In the genomic region with DNA sequence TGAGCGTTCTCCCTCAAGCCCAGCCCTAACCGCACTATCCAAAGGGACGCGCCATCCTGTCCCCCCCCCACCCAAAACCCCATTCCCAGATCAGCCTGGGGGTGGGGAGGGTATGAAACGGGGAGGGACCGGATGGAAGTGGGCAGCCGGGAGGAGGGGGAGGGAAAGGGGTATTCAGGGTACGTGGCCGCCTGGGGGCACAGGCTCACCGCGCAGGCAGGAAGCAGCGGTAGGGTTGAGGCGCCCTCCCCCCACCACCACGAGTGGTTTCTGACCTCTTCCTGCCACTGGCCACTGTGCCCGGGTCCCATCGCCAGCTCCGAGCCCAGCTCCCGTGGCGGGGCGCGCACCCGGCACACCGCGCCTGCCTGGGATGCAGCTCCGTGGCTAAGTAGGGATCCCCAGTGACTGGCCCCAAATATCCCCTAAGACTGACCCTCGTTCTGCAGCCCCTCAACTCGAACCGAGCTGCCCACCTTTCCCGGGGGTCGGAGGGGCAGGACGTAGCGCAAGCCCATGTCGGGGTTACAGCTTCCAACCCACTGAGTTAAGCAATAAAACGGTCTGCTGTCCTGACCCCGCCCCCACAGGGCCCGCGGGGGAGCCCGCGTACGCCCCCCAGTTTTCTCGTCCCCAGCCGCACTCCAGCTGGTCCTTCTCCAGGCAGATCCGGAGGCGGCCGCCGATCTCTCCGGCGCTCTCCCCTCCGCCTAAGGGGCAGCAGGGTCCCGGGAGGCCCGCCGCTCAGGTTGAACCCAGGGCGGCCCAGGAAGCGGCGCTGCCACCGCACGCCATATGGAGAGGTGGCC, we compare ENCODE assay signal across 8 cellular contexts. TPM values are rescaled to one million over a fixed set of nuclear protein-coding genes. Genes with fewer than 3 reads are reported as not detected.
DNase-seq lines count a peak whose midpoint lies in the region; ATAC-seq and TF ChIP-seq lines count a peak whose summit lies in the region.

No MANE protein-coding gene starts in this region.

- peak overlapping the region; percentile 98 for H3K56ac ChIP-seq in IMR-90 (ENCODE audit: extremely low read depth, insufficient read depth, low read length)

- H3K9me3 Mint-ChIP-seq in T-helper 2 cell treated with Interferon-gamma antibody and Interleukin-4, amounts not matched to agents 5 μg/mL and 100 μg/mL, for 36 hours = peaks cover 9% of the 10 kb centered on the region

- peaks cover 28% of the 10 kb centered on the region for H3K4me1 Mint-ChIP-seq in T-helper 2 cell treated with Interferon-gamma antibody and Interleukin-4, amounts not matched to agents 5 μg/mL and 100 μg/mL, for 36 hours (ENCODE audit: low read depth)

- H3K14ac ChIP-seq in IMR-90 (replicated peaks; ENCODE audit: low read depth, low read length) = peak overlapping the region; percentile 100

- H3K36me3 Mint-ChIP-seq in T-helper 2 cell treated with Interferon-gamma antibody and Interleukin-4, amounts not matched to agents 5 μg/mL and 100 μg/mL, for 36 hours (ENCODE audit: low read depth) = peaks cover 39% of the 10 kb centered on the region

- H3K36me3 ChIP-seq in IMR-90 (ENCODE audit: control insufficient read depth, insufficient read depth, low read length) (peaks cover 38% of the 10 kb centered on the region), brain microvascular endothelial cell (replicated peaks) (peaks cover 50% of the 10 kb centered on the region)

- peak; percentile 57 for TF ChIP-seq RAD21 in IMR-90 (IDR thresholded peaks at IDR 0.05; ENCODE audit: low read length)

- H2AFZ ChIP-seq in IMR-90 (replicated peaks; ENCODE audit: low read length, poor library complexity) = peak overlapping the region; percentile 82

- H3K4ac ChIP-seq in IMR-90 (ENCODE audit: low read depth, low read length) = peak overlapping the region; percentile 100

- H2BK15ac ChIP-seq in IMR-90 (ENCODE audit: low read depth, low read length) = peak overlapping the region; percentile 81; the same call in 2 of the 3 replicates

- CTCF ChIA-PET in IMR-90 (lab: Yijun Ruan, JAX) = interaction anchor here (1.0 to 2.3 kb wide), 2 partner anchors 65 to 83 kb away, joined by 3 to 5 read pairs; no protein-coding TSS in a partner anchor

- peak overlapping the region; percentile 88 for H4K5ac ChIP-seq in IMR-90 (ENCODE audit: low read depth, low read length)

- TF ChIP-seq POLR2A in IMR-90 (IDR thresholded peaks at IDR 0.05; ENCODE audit: low read depth, low read length) = peak; percentile 93

- peak overlapping the region; percentile 52 for H3K4me2 ChIP-seq in IMR-90 (ENCODE audit: low read depth, low read length)

- BruUV-seq in IMR-90 (replicated peaks; lab: Mats Ljungman, UMichigan) = no TSS peak

- H3K18ac ChIP-seq in IMR-90 (ENCODE audit: low read depth, low read length) = peak overlapping the region; percentile 82

- H3K27ac ChIP-seq in IMR-90 (ENCODE audit: insufficient read depth, low read length) (peak overlapping the region; percentile 98), brain microvascular endothelial cell (peak overlapping the region; percentile 97)

- peak overlapping the region; percentile 96 for H3K23ac ChIP-seq in IMR-90 (ENCODE audit: low read depth, low read length)

- H2BK120ac ChIP-seq in IMR-90 (ENCODE audit: low read depth, low read length) = peak overlapping the region; percentile 91

- dilution Hi-C loops in IMR-90 (cut with HindIII; ENCODE audit: low sequenced_read_pairs, unreplicated experiment) = no loop called here

- intact Hi-C loops in IMR-90 (cut with micrococcal nuclease) = loop anchor here (2.0 to 5.0 kb wide), 3 partner anchors 37 to 116 kb away; no protein-coding TSS in a partner anchor

- peak overlapping the region; percentile 76 for H2BK20ac ChIP-seq in IMR-90 (ENCODE audit: low read depth, low read length)

- peaks cover 22% of the 10 kb centered on the region for H3K27me3 Mint-ChIP-seq in T-helper 2 cell treated with Interferon-gamma antibody and Interleukin-4, amounts not matched to agents 5 μg/mL and 100 μg/mL, for 36 hours (ENCODE audit: low read depth)

- H4K91ac ChIP-seq in IMR-90 (ENCODE audit: insufficient read depth, low read depth, low read length) = peak overlapping the region; percentile 99

- H3K79me1 ChIP-seq in IMR-90 (ENCODE audit: low read depth in 1 of 2, low read length in 2 of 2) = peaks cover 19 to 66% of the 10 kb centered on the region in 2 experiments; a peak in 3 of 4 replicates

- H3K9ac ChIP-seq in IMR-90 (ENCODE audit: low read depth, low read length) = peak overlapping the region; percentile 93

- H4K8ac ChIP-seq in IMR-90 (ENCODE audit: low read depth in 2 of 2, low read length in 2 of 2) = peak overlapping the region; percentile 98

- peaks cover 51% of the 10 kb centered on the region for H3K4me1 ChIP-seq in IMR-90 (ENCODE audit: control insufficient read depth, insufficient read depth, low read length)

- no peaks in the 10 kb centered on the region for H3K27me3 ChIP-seq in IMR-90 (ENCODE audit: control insufficient read depth, insufficient read depth, low read length)
- no peaks in the 10 kb centered on the region for H3K27me3 ChIP-seq in brain microvascular endothelial cell (replicated peaks)

- peak overlapping the region; percentile 98 for H2BK5ac ChIP-seq in IMR-90 (ENCODE audit: low read depth, low read length, poor library complexity, severe bottlenecking)

- POLR2A ChIA-PET in IMR-90 (lab: Charles Lee; ENCODE audit: unreplicated experiment) = interaction anchor here (0.5 to 3.4 kb wide), 14 partner anchors 11 to 646 kb away, joined by 3 to 11 read pairs (median 4); no protein-coding TSS in a partner anchor

- peak overlapping the region; percentile 85 for H2AK5ac ChIP-seq in IMR-90 (ENCODE audit: low read depth, low read length)

- no peaks in the 10 kb centered on the region for H3K9me3 ChIP-seq in IMR-90 (ENCODE audit: control insufficient read depth, insufficient read depth, low read length)

- peaks cover 40% of the 10 kb centered on the region for H3K9me1 ChIP-seq in IMR-90 (ENCODE audit: insufficient read depth, low read length)

- peaks cover 50% of the 10 kb centered on the region for H4K20me1 ChIP-seq in IMR-90 (ENCODE audit: insufficient read depth, low read length)

- DNase-seq in GF-D8 (lab: John Stamatoyannopoulos, UW) = peak; percentile 48
- DNase-seq in IMR-90 = peak; percentile 95
- peak; percentile 68 for DNase-seq in T-helper 2 cell treated with Interferon-gamma antibody and Interleukin-4, amounts not matched to agents 5 μg/mL and 100 μg/mL, for 36 hours (ENCODE audit: low spot score)
- DNase-seq in brain microvascular endothelial cell = peak; percentile 74
- DNase-seq in iPS-NIHi7 (ENCODE audit: extremely low spot score) = peak; percentile 67
- DNase-seq in stimulated activated CD4-positive, alpha-beta T cell treated with anti-CD3 and anti-CD28 coated beads, Interleukin-12 subunit alpha, Interleukin-12 subunit beta, amount 100 ng/mL, for 48 hours (ENCODE audit: low read depth in 2 of 3, low spot score in 1 of 3) = peak in 2 of 3 donors; percentile 36 to 37

- 3% methylated on average over 18 of the region's 57 CpGs; no CpG with 5 or more reads in 1 of the 2 experiments for WGBS in IMR-90 (ENCODE audit: extremely low coverage in 2 of 2, insufficient read length in 1 of 2), 2 experiments

- H3K4me3 Mint-ChIP-seq in T-helper 2 cell treated with Interferon-gamma antibody and Interleukin-4, amounts not matched to agents 5 μg/mL and 100 μg/mL, for 36 hours = peak overlapping the region; percentile 84

- TF ChIP-seq CTCF in IMR-90 (conservative IDR thresholded peaks at IDR 0.05; ENCODE audit: low read depth, low read length) = peak; percentile 39
- TF ChIP-seq CTCF in brain microvascular endothelial cell (IDR thresholded peaks at IDR 0.05; ENCODE audit: low read depth, low read length, missing control alignments) = peak; percentile 28

- ATAC-seq in IMR-90 (ENCODE audit: low read depth) (peak; percentile 45), HG03139 (IDR thresholded peaks at IDR 0.05; ENCODE audit: unreplicated experiment) (no peak), GM21825 (IDR thresholded peaks at IDR 0.05; ENCODE audit: unreplicated experiment) (no peak)

- H3K27ac Mint-ChIP-seq in T-helper 2 cell treated with Interferon-gamma antibody and Interleukin-4, amounts not matched to agents 5 μg/mL and 100 μg/mL, for 36 hours = peak overlapping the region; percentile 53

- H3K4me3 ChIP-seq in IMR-90 (ENCODE audit: insufficient read depth, low read depth, low read length) (peak overlapping the region; percentile 71), brain microvascular endothelial cell (ENCODE audit: low read depth, low read length) (peak overlapping the region; percentile 96)

- in situ Hi-C loops in IMR-90 (cut with MboI; ENCODE audit: low sequenced_read_pairs) (no loop called here), brain microvascular endothelial cell (cut with HindIII; ENCODE audit: low pct_ligation_motif_present, low sequenced_read_pairs) (no loop called here)

- H2AK9ac ChIP-seq in IMR-90 (replicated peaks; ENCODE audit: low read depth, low read length, poor library complexity) = peak overlapping the region; percentile 100

TF ChIP-seq in IMR-90, 13 proteins besides CTCF, POLR2A, EP300 and RAD21 (continues in another document):
- peak; percentile 71 for TF ChIP-seq CEBPB (IDR thresholded peaks at IDR 0.05; ENCODE audit: low read depth, low read length)
- peak; percentile 26 for TF ChIP-seq SMC3 (IDR thresholded peaks at IDR 0.05; ENCODE audit: low read depth, low read length)
- no peak for TF ChIP-seq FOS (IDR thresholded peaks at IDR 0.05; ENCODE audit: low read depth, low read length)
- TF ChIP-seq, protein P1, sequence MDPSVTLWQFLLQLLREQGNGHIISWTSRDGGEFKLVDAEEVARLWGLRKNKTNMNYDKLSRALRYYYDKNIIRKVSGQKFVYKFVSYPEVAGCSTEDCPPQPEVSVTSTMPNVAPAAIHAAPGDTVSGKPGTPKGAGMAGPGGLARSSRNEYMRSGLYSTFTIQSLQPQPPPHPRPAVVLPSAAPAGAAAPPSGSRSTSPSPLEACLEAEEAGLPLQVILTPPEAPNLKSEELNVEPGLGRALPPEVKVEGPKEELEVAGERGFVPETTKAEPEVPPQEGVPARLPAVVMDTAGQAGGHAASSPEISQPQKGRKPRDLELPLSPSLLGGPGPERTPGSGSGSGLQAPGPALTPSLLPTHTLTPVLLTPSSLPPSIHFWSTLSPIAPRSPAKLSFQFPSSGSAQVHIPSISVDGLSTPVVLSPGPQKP (IDR thresholded peaks at IDR 0.05; ENCODE audit: borderline replicate concordance, low read depth, low read length) = no peak
- no peak for TF ChIP-seq RFX5 (IDR thresholded peaks at IDR 0.05; ENCODE audit: low read depth, low read length)
- TF ChIP-seq MAZ (IDR thresholded peaks at IDR 0.05; ENCODE audit: borderline replicate concordance, low read depth, low read length) = peak; percentile 91
- TF ChIP-seq MXI1 (IDR thresholded peaks at IDR 0.05; ENCODE audit: borderline replicate concordance, low read depth, low read length) = no peak; the same call in 1 of the 2 replicates
- TF ChIP-seq NFE2L2 (IDR thresholded peaks at IDR 0.05; ENCODE audit: low read depth, low read length) = no peak
- no peak; the same call in none of the 2 replicates for TF ChIP-seq CHD1 (IDR thresholded peaks at IDR 0.05; ENCODE audit: low read depth, low read length)
- no peak for TF ChIP-seq MAFK (IDR thresholded peaks at IDR 0.05; ENCODE audit: low read depth, low read length)

RNA-seq across cellular contexts. Expression of a gene that starts 1.2 kb away (rescaled TPM):
- 648 and 684 TPM in 2 replicates for total RNA-seq in IMR-90 (2012; rRNA removed)
- 766 and 895 TPM in 2 replicates for polyA plus RNA-seq in IMR-90 (2012; rRNA removed)
- polyA plus RNA-seq in IMR-90 (2012; cell fraction: cytosol; rRNA removed) = 676 and 750 TPM in 2 replicates
- polyA plus RNA-seq in IMR-90 (2012; cell fraction: nucleus; rRNA removed; ENCODE audit: low replicate concordance) = 1,803 and 1,926 TPM in 2 replicates

Comparison
In these comparisons a context has a peak if more than half of its experiments do, and no peak if none do; other contexts are left out.
1. DNase-seq: peak in every context shown above with its lines; median percentile 95 in IMR-90; 74 in brain microvascular endothelial cell; 68 in T-helper 2 cell treated with Interferon-gamma antibody and Interleukin-4, amounts not matched to agents 5 μg/mL and 100 μg/mL, for 36 hours; 67 in iPS-NIHi7; 48 in GF-D8; 36 in stimulated activated CD4-positive, alpha-beta T cell treated with anti-CD3 and anti-CD28 coated beads, Interleukin-12 subunit alpha, Interleukin-12 subunit beta, amount 100 ng/mL, for 48 hours.